8 cellular contexts compared by ENCODE assay signal in the genomic region with DNA sequence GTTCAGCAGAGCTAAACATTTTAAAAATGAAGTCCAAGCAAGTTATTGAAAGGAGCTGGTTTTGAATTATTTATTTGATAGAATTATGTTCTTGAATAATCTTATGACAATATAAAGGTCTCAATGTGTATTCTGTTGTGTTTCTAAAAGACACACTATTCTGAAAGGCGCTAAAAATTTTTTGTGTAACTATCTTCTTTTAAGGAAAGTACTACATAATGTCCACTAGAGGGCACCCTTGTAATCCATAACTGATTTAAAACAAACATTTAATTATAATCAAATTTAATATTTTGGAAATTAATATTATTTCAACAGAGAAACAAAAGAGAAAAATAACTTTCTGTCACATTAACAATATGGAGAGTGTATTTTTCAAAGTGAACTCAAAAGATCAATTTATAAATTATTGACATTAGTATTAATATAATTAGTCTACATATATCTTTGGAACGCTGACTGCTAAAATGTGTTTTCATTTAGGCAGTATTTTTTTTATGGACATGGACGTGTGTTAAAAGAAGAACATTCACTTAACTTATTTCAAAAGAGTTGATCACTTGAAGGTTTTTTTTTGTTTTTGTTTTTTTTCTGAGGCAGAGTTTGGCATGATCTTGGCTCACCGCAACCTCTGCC.
DNase-seq lines count a peak whose midpoint lies in the region; TF ChIP-seq lines count a peak whose summit lies in the region.

No MANE protein-coding gene starts in this region.

- H3K27me3 ChIP-seq in HL-60 (ENCODE audit: insufficient read depth, poor library complexity, severe bottlenecking) (no peaks in the 10 kb centered on the region), Peyer's patch (no peaks in the 10 kb centered on the region), spleen (replicated peaks in 1 of 7) (no peaks in the 10 kb centered on the region)

- H3K9me3 ChIP-seq in Peyer's patch (no peaks in the 10 kb centered on the region), spleen (no peaks in the 10 kb centered on the region)

- TF ChIP-seq CTCF in HL-60 (IDR thresholded peaks at IDR 0.05; ENCODE audit: insufficient read depth, low read length) (peak; percentile 1), Peyer's patch (IDR thresholded peaks at IDR 0.05) (peak; percentile 43 to 78 (median 56)), fibroblast of mammary gland (conservative IDR thresholded peaks at IDR 0.05; ENCODE audit: control insufficient read depth, insufficient read depth, low read depth, low read length) (peak; percentile 42), spleen (IDR thresholded peaks at IDR 0.05 in 8 of 11, conservative IDR thresholded peaks at IDR 0.05 in 3 of 11) (peak in 10 of 11 experiments; percentile 26 to 76 (median 68))

- no peak for TF ChIP-seq POLR2A in Peyer's patch (IDR thresholded peaks at IDR 0.05)
- TF ChIP-seq POLR2A in spleen (IDR thresholded peaks at IDR 0.05) = no peak

- H3K36me3 ChIP-seq in Peyer's patch = no peaks in the 10 kb centered on the region
- no peaks in the 10 kb centered on the region for H3K36me3 ChIP-seq in spleen

- H3K4me1 ChIP-seq in Peyer's patch = no peaks in the 10 kb centered on the region
- H3K4me1 ChIP-seq in spleen = no peaks in the 10 kb centered on the region

- H3K27ac ChIP-seq in HL-60 (replicated peaks) = no peak overlapping the region
- H3K27ac ChIP-seq in Peyer's patch = no peak overlapping the region
- no peak overlapping the region for H3K27ac ChIP-seq in spleen

- no peak overlapping the region for H3K4me3 ChIP-seq in HL-60 (replicated peaks; ENCODE audit: insufficient read depth, low read length)
- H3K4me3 ChIP-seq in Peyer's patch = no peak overlapping the region
- H3K4me3 ChIP-seq in fibroblast of mammary gland (ENCODE audit: control insufficient read depth, low read depth, low read length) = no peak overlapping the region
- no peak overlapping the region for H3K4me3 ChIP-seq in spleen

- intact Hi-C loops in spleen (cut with DNase I; ENCODE audit: low total_unique reads) = loop anchor here (10.0 kb wide), 2 partner anchors 338 to 938 kb away; no protein-coding TSS in a partner anchor

- DNase-seq in Daoy (ENCODE audit: low read depth) (peak; percentile 6), HL-60 (ENCODE audit: low read depth in 1 of 2, low spot score in 1 of 2) (no peak), Peyer's patch (no peak), fibroblast of mammary gland (ENCODE audit: low read depth) (peak; percentile 47), spleen (no peak), hypothalamus (lab: John Stamatoyannopoulos, UW) (no peak)
- DNase-seq in NK-92 treated with Interleukin-12 subunit alpha and Interleukin-12 subunit beta, amount 100 ng/mL, for 24 hours (lab: John Stamatoyannopoulos, UW) = no peak
- DNase-seq in activated naive CD4-positive, alpha-beta T cell (lab: John Stamatoyannopoulos, UW) = no peak

- 62 to 73% (median 69%) methylated on average over 4 of the region's 4 CpGs for WGBS in spleen, 5 donors

Comparison
In these comparisons a context has a peak if more than half of its experiments do, and no peak if none do; other contexts are left out.
1. DNase-seq: peak in Daoy (single experiment) and fibroblast of mammary gland (single experiment); none in HL-60 (0 of 2), Peyer's patch (0 of 3), spleen (single experiment), NK-92 treated with Interleukin-12 subunit alpha and Interleukin-12 subunit beta, amount 100 ng/mL, for 24 hours (single experiment), activated naive CD4-positive, alpha-beta T cell (0 of 4) and hypothalamus (0 of 51).
2. CTCF ChIP-seq: peak in every context shown above with its lines; median percentile 68 in spleen; 56 in Peyer's patch; 42 in fibroblast of mammary gland; 1 in HL-60.